25 cellular contexts compared by ENCODE assay signal in genomic region chr1:41719128-41719527, GRCh38.
"Had no signal": no experiment of that assay in that cellular context is flagged by ENCODE, and none has a peak within 500 bp of the region (broad histone marks: within the 10 kb centered on the region; RNA-seq: fewer than 3 reads in every experiment).

No MANE protein-coding gene starts in this region.

- H3K36me3 ChIP-seq: brain microvascular endothelial cell, pancreas, prostate gland, sigmoid colon, transverse colon had no signal

- H3K27me3 ChIP-seq: brain microvascular endothelial cell, pancreas, sigmoid colon, testis, transverse colon had no signal

- H3K4me1 ChIP-seq: pancreas, prostate gland had no signal

- H3K27ac ChIP-seq: brain microvascular endothelial cell, coronary artery, pancreas, prostate gland, sigmoid colon, testis, transverse colon, VCaP had no signal

- H3K9me3 Mint-ChIP-seq: activated CD4-positive, alpha-beta memory T cell treated with anti-CD3 and anti-CD28 coated beads for 36 hours; activated CD4-positive, alpha-beta T cell treated with anti-CD3 and anti-CD28 coated beads, Interleukin-2, amount 10 ng/mL, durations not matched to agents 24 days and 14 days; activated naive CD4-positive, alpha-beta T cell treated with anti-CD3 and anti-CD28 coated beads, Interleukin-2, amount 10 ng/mL, durations not matched to agents 7 days and 5 days; activated T-cell treated with anti-CD3 and anti-CD28 coated beads, Interleukin-2, amount 50 U/mL, for 24 hours; effector memory CD8-positive, alpha-beta T cell; mesothelial cell of epicardium had no signal

- H3K4me3 Mint-ChIP-seq: activated CD4-positive, alpha-beta memory T cell treated with anti-CD3 and anti-CD28 coated beads for 36 hours; activated CD4-positive, alpha-beta T cell treated with anti-CD3 and anti-CD28 coated beads, Interleukin-2, amount 10 ng/mL, durations not matched to agents 24 days and 14 days; activated naive CD4-positive, alpha-beta T cell treated with anti-CD3 and anti-CD28 coated beads, Interleukin-2, amount 10 ng/mL, durations not matched to agents 7 days and 5 days; activated T-cell treated with anti-CD3 and anti-CD28 coated beads, Interleukin-2, amount 50 U/mL, for 24 hours; effector memory CD8-positive, alpha-beta T cell; mesothelial cell of epicardium; naive thymus-derived CD4-positive, alpha-beta T cell had no signal

- DNase-seq: activated CD4-positive, alpha-beta memory T cell treated with anti-CD3 and anti-CD28 coated beads for 36 hours; activated CD4-positive, alpha-beta T cell treated with anti-CD3 and anti-CD28 coated beads, Interleukin-2, amount 10 ng/mL, durations not matched to agents 24 days and 14 days; activated CD4-positive, CD25-positive, alpha-beta regulatory T cell treated with anti-CD3 and anti-CD28 coated beads, Interleukin-2, amount 50 U/mL, for 72 hours; activated CD8-positive, alpha-beta memory T cell treated with anti-CD3 and anti-CD28 coated beads, Interleukin-2, amount 50 U/mL, for 48 hours; activated gamma-delta T cell; activated naive CD4-positive, alpha-beta T cell treated with anti-CD3 and anti-CD28 coated beads, Interleukin-2, amount 10 ng/mL, durations not matched to agents 7 days and 5 days; activated T-cell treated with anti-CD3 and anti-CD28 coated beads, Interleukin-2, amount 50 U/mL, for 24 hours; amniotic stem cell; brain microvascular endothelial cell; effector memory CD8-positive, alpha-beta T cell; erythroblast; head of caudate nucleus; hippocampal formation; naive thymus-derived CD4-positive, alpha-beta T cell; pancreas; sigmoid colon; small intestine; stimulated activated CD4-positive, alpha-beta T cell treated with anti-CD3 and anti-CD28 coated beads, Interleukin-1b, Interleukin-23, amount 100 ng/mL, for 48 hours; stimulated activated naive CD8-positive, alpha-beta T cell treated with anti-CD3 and anti-CD28 coated beads, Interleukin-15, Interleukin-2, amounts not matched to agents 100 U/mL and 50 U/mL, for 24 hours; testis; transverse colon had no signal

- H3K9me3 ChIP-seq: pancreas, prostate gland, sigmoid colon, testis, transverse colon had no signal

- H3K36me3 Mint-ChIP-seq: activated CD4-positive, alpha-beta memory T cell treated with anti-CD3 and anti-CD28 coated beads for 36 hours; activated naive CD4-positive, alpha-beta T cell treated with anti-CD3 and anti-CD28 coated beads, Interleukin-2, amount 10 ng/mL, durations not matched to agents 7 days and 5 days; mesothelial cell of epicardium; naive thymus-derived CD4-positive, alpha-beta T cell had no signal

- H3K27me3 Mint-ChIP-seq: activated CD4-positive, alpha-beta memory T cell treated with anti-CD3 and anti-CD28 coated beads for 36 hours; activated CD4-positive, alpha-beta T cell treated with anti-CD3 and anti-CD28 coated beads, Interleukin-2, amount 10 ng/mL, durations not matched to agents 24 days and 14 days; activated naive CD4-positive, alpha-beta T cell treated with anti-CD3 and anti-CD28 coated beads, Interleukin-2, amount 10 ng/mL, durations not matched to agents 7 days and 5 days; activated T-cell treated with anti-CD3 and anti-CD28 coated beads, Interleukin-2, amount 50 U/mL, for 24 hours; effector memory CD8-positive, alpha-beta T cell; naive thymus-derived CD4-positive, alpha-beta T cell had no signal

- H3K4me3 ChIP-seq: coronary artery, pancreas, prostate gland, sigmoid colon, testis, transverse colon had no signal

- ATAC-seq: effector memory CD8-positive, alpha-beta T cell; naive thymus-derived CD4-positive, alpha-beta T cell; pancreas; stimulated activated naive CD8-positive, alpha-beta T cell treated with anti-CD3 and anti-CD28 coated beads, Interleukin-15, Interleukin-2, amounts not matched to agents 100 U/mL and 50 U/mL, for 24 hours had no signal

- H3K27ac Mint-ChIP-seq: activated CD4-positive, alpha-beta memory T cell treated with anti-CD3 and anti-CD28 coated beads for 36 hours; activated CD4-positive, alpha-beta T cell treated with anti-CD3 and anti-CD28 coated beads, Interleukin-2, amount 10 ng/mL, durations not matched to agents 24 days and 14 days; activated naive CD4-positive, alpha-beta T cell treated with anti-CD3 and anti-CD28 coated beads, Interleukin-2, amount 10 ng/mL, durations not matched to agents 7 days and 5 days; activated T-cell treated with anti-CD3 and anti-CD28 coated beads, Interleukin-2, amount 50 U/mL, for 24 hours; mesothelial cell of epicardium; naive thymus-derived CD4-positive, alpha-beta T cell had no signal
